In the genomic region with DNA sequence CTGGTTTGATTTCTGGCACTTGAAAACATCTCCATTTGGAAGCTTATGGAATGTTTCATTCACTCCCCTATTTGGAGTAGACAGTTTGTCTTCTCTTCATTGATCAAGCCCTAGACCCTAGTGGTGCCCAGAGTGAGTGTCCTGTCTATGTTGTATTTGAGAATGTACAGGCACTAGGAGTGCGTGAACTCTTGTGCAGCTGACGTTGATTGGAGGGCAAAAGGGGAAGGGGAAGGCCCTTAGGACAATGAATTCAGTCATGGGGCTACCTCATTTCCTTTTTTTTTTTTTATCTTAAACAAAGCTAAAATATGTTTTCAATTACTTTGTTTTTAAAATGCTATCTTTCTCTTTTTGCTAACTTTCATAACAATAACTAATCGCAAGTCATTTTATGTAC, we compare ENCODE assay signal across 9 cellular contexts.
DNase-seq lines count a peak whose midpoint lies in the region; ATAC-seq and TF ChIP-seq lines count a peak whose summit lies in the region.
"Had no signal": no experiment of that assay in that cellular context is flagged by ENCODE, and none has a peak within 500 bp of the region (broad histone marks: within the 10 kb centered on the region; RNA-seq: fewer than 3 reads in every experiment).

No MANE protein-coding gene starts in this region.

- H3K4me3 ChIP-seq in AG10803 (ENCODE audit: low read length) (peak overlapping the region; percentile 2; the same call in 1 of the 2 replicates), lung (no peak overlapping the region)

- no peaks in the 10 kb centered on the region for H3K9me3 Mint-ChIP-seq in activated CD8-positive, alpha-beta T cell treated with anti-CD3 and anti-CD28 coated beads, Interleukin-2, amount 10 ng/mL, durations not matched to agents 7 days and 5 days (ENCODE audit: insufficient read depth)

- CTCF ChIA-PET in activated CD8-positive, alpha-beta T cell treated with anti-CD3 and anti-CD28 coated beads, Interleukin-2, amount 10 ng/mL, durations not matched to agents 7 days and 5 days (lab: Charles Lee) = interaction anchor here (1.3 to 1.8 kb wide), 2 partner anchors 96 to 190 kb away, joined by 5 to 7 read pairs; no protein-coding TSS in a partner anchor

- H3K4me3 Mint-ChIP-seq in activated CD8-positive, alpha-beta T cell treated with anti-CD3 and anti-CD28 coated beads, Interleukin-2, amount 10 ng/mL, durations not matched to agents 7 days and 5 days = no peak overlapping the region

- 51 to 63% methylated on average over 3 of the region's 3 CpGs for WGBS in lung, 2 donors

- peak overlapping the region in 1 of 2 donors; percentile 75 for H3K27ac ChIP-seq in lung (ENCODE audit: low read depth in 1 of 2, low read length in 1 of 2)
- no peak overlapping the region for H3K27ac ChIP-seq in foreskin keratinocyte

- POLR2A ChIA-PET in activated CD8-positive, alpha-beta T cell treated with anti-CD3 and anti-CD28 coated beads, Interleukin-2, amount 10 ng/mL, durations not matched to agents 7 days and 5 days (lab: Charles Lee) = interaction anchor here (1.7 kb wide), 1 partner anchor 8 kb away, joined by 4 read pairs; no protein-coding TSS in a partner anchor

- no peaks in the 10 kb centered on the region for H3K36me3 ChIP-seq in lung (ENCODE audit: control insufficient read depth in 2 of 2, insufficient read depth in 2 of 2, low read length in 2 of 2)

- H3K27me3 Mint-ChIP-seq in activated CD8-positive, alpha-beta T cell treated with anti-CD3 and anti-CD28 coated beads, Interleukin-2, amount 10 ng/mL, durations not matched to agents 7 days and 5 days (ENCODE audit: low read depth) = no peaks in the 10 kb centered on the region

- peak; percentile 32 for DNase-seq in AG10803 (ENCODE audit: low read depth)
- no peak for DNase-seq in activated CD8-positive, alpha-beta T cell treated with anti-CD3 and anti-CD28 coated beads, Interleukin-2, amount 10 ng/mL, durations not matched to agents 7 days and 5 days
- DNase-seq in lung (ENCODE audit: low spot score) = no peak
- no peak for DNase-seq in foreskin keratinocyte
- DNase-seq in effector CD8-positive, alpha-beta T cell (lab: John Stamatoyannopoulos, UW) = no peak
- DNase-seq in NCI-H187 (lab: John Stamatoyannopoulos, UW) = no peak
- DNase-seq: NCI-H446 treated with DMSO at 0.1 percent for 48 hours had no signal

- H3K4me1 ChIP-seq in lung (ENCODE audit: control insufficient read depth in 2 of 2, insufficient read depth in 2 of 2, low read length in 2 of 2) = peaks cover 1 to 44% of the 10 kb centered on the region in 2 donors
- peaks cover 22% of the 10 kb centered on the region for H3K4me1 ChIP-seq in foreskin keratinocyte

- ATAC-seq in HG02870 (IDR thresholded peaks at IDR 0.05; ENCODE audit: unreplicated experiment) = peak; percentile 35
- ATAC-seq in activated CD8-positive, alpha-beta T cell treated with anti-CD3 and anti-CD28 coated beads, Interleukin-2, amount 10 ng/mL, durations not matched to agents 7 days and 5 days = no peak
- peak; percentile 29 for ATAC-seq in lung (ENCODE audit: insufficient read depth, low FRiP score)
- no peak for ATAC-seq in foreskin keratinocyte
- ATAC-seq in HG02981 (IDR thresholded peaks at IDR 0.05; ENCODE audit: unreplicated experiment) = no peak

- peaks cover 87% of the 10 kb centered on the region for H3K4me1 Mint-ChIP-seq in activated CD8-positive, alpha-beta T cell treated with anti-CD3 and anti-CD28 coated beads, Interleukin-2, amount 10 ng/mL, durations not matched to agents 7 days and 5 days (ENCODE audit: low read depth)

- no peaks in the 10 kb centered on the region for H3K27me3 ChIP-seq in lung (ENCODE audit: control insufficient read depth, insufficient read depth)
- no peaks in the 10 kb centered on the region for H3K27me3 ChIP-seq in foreskin keratinocyte

- no peaks in the 10 kb centered on the region for H3K9me3 ChIP-seq in lung (ENCODE audit: control insufficient read depth in 2 of 2, insufficient read depth in 1 of 2, low read length in 1 of 2)

- peaks cover 32% of the 10 kb centered on the region for H3K36me3 Mint-ChIP-seq in activated CD8-positive, alpha-beta T cell treated with anti-CD3 and anti-CD28 coated beads, Interleukin-2, amount 10 ng/mL, durations not matched to agents 7 days and 5 days (ENCODE audit: low read depth)

- H3K27ac Mint-ChIP-seq in activated CD8-positive, alpha-beta T cell treated with anti-CD3 and anti-CD28 coated beads, Interleukin-2, amount 10 ng/mL, durations not matched to agents 7 days and 5 days = peak overlapping the region; percentile 67

- no peak for TF ChIP-seq CTCF in AG10803 (conservative IDR thresholded peaks at IDR 0.05; ENCODE audit: low read length)
- TF ChIP-seq CTCF in lung (IDR thresholded peaks at IDR 0.05; ENCODE audit: control extremely low read depth, extremely low read depth) = no peak
- TF ChIP-seq CTCF in foreskin keratinocyte (conservative IDR thresholded peaks at IDR 0.05) = no peak

Comparison
In these comparisons a context has a peak if more than half of its experiments do, and no peak if none do; other contexts are left out.
1. ATAC-seq: peak in HG02870 (single experiment) and lung (single experiment); none in activated CD8-positive, alpha-beta T cell treated with anti-CD3 and anti-CD28 coated beads, Interleukin-2, amount 10 ng/mL, durations not matched to agents 7 days and 5 days (single experiment), foreskin keratinocyte (single experiment) and HG02981 (single experiment).